Comparison of ENCODE assay signal across 27 cellular contexts in the genomic region with DNA sequence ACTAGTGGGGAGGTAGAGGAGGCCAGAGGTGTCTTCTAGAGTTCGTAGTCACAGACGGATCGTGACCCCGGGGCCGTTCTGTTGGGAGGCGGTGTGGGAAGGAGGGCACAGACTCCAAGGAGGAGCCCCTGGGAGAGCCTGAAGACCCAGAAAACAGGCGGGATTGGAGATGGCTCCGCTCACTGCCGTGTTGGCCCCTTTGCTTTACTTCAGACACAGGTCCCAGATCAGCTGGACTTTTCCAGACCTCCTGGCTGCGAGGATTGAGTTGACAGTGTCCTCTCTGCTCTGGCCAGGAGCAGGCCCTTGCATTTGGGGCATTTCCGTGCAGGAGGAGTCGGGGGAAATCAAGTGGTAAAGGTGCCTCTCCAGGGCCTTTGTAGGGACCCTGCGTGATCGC.
"Had no signal": no experiment of that assay in that cellular context is flagged by ENCODE, and none has a peak within 500 bp of the region (broad histone marks: within the 10 kb centered on the region; RNA-seq: fewer than 3 reads in every experiment).

No MANE protein-coding gene starts in this region.

- H3K9me3 Mint-ChIP-seq: activated CD4-positive, alpha-beta memory T cell treated with anti-CD3 and anti-CD28 coated beads for 36 hours; activated naive CD4-positive, alpha-beta T cell treated with anti-CD3 and anti-CD28 coated beads for 36 hours; activated T-helper 1 cell treated with anti-CD3 and anti-CD28 coated beads, Interleukin-12 subunit alpha, Interleukin-12 subunit beta, Interleukin-2, Interleukin-4 antibody, amounts not matched to agents 30 ng/mL and 10 ng/mL and 1 ng/mL, durations not matched to agents 14 hours and 24 hours and 36 hours; dendritic cell treated with granulocyte-macrophage colony-stimulating factor and Interleukin-4, amounts not matched to agents 40 ng/mL and 50 ng/mL, for 4 days; endodermal cell; naive B cell; nephron progenitor cell had no signal

- H3K36me3 ChIP-seq: left ventricle myocardium inferior, pancreas, right atrium auricular region, thyroid gland, upper lobe of left lung had no signal

- H3K79me2 ChIP-seq: hepatocyte had no signal

- H3K9me3 ChIP-seq: left ventricle myocardium inferior, pancreas, psoas muscle, right atrium auricular region, thyroid gland, upper lobe of left lung had no signal

- H3K4me3 Mint-ChIP-seq: activated CD4-positive, alpha-beta memory T cell treated with anti-CD3 and anti-CD28 coated beads for 36 hours; activated naive CD4-positive, alpha-beta T cell treated with anti-CD3 and anti-CD28 coated beads for 36 hours; activated T-helper 1 cell treated with anti-CD3 and anti-CD28 coated beads, Interleukin-12 subunit alpha, Interleukin-12 subunit beta, Interleukin-2, Interleukin-4 antibody, amounts not matched to agents 30 ng/mL and 10 ng/mL and 1 ng/mL, durations not matched to agents 14 hours and 24 hours and 36 hours; dendritic cell treated with granulocyte-macrophage colony-stimulating factor and Interleukin-4, amounts not matched to agents 40 ng/mL and 50 ng/mL, for 4 days; endodermal cell; nephron progenitor cell had no signal

- H3K27ac ChIP-seq: left ventricle myocardium inferior, pancreas, thyroid gland, upper lobe of left lung, VCaP had no signal

- ATAC-seq: esophagus mucosa had no signal

- H3K27me3 Mint-ChIP-seq: activated CD4-positive, alpha-beta memory T cell treated with anti-CD3 and anti-CD28 coated beads for 36 hours; dendritic cell treated with granulocyte-macrophage colony-stimulating factor and Interleukin-4, amounts not matched to agents 40 ng/mL and 50 ng/mL, for 4 days had no signal

- H3K36me3 Mint-ChIP-seq: activated CD4-positive, alpha-beta memory T cell treated with anti-CD3 and anti-CD28 coated beads for 36 hours; naive B cell had no signal

- H3K27me3 ChIP-seq: hepatocyte, pancreas, right atrium auricular region, thyroid gland, upper lobe of left lung had no signal

- FAIRE-seq: frontal cortex, pancreas had no signal

- H2AFZ ChIP-seq: hepatocyte had no signal

- H3K27ac Mint-ChIP-seq: activated CD4-positive, alpha-beta memory T cell treated with anti-CD3 and anti-CD28 coated beads for 36 hours; activated naive CD4-positive, alpha-beta T cell treated with anti-CD3 and anti-CD28 coated beads for 36 hours; activated T-helper 1 cell treated with anti-CD3 and anti-CD28 coated beads, Interleukin-12 subunit alpha, Interleukin-12 subunit beta, Interleukin-2, Interleukin-4 antibody, amounts not matched to agents 30 ng/mL and 10 ng/mL and 1 ng/mL, durations not matched to agents 14 hours and 24 hours and 36 hours; dendritic cell treated with granulocyte-macrophage colony-stimulating factor and Interleukin-4, amounts not matched to agents 40 ng/mL and 50 ng/mL, for 4 days; endodermal cell had no signal

- H3K4me1 ChIP-seq: pancreas had no signal

- DNase-seq: activated CD4-positive, alpha-beta memory T cell treated with anti-CD3 and anti-CD28 coated beads for 36 hours; activated CD4-positive, alpha-beta T cell treated with anti-CD3 and anti-CD28 coated beads for 4 hours; activated CD8-positive, alpha-beta memory T cell treated with anti-CD3 and anti-CD28 coated beads, Interleukin-2, amount 50 U/mL, for 4 hours; activated effector memory CD4-positive, alpha-beta T cell treated with anti-CD3 and anti-CD28 coated beads, Interleukin-2, amount 50 U/mL, for 16 hours; activated naive CD4-positive, alpha-beta T cell treated with anti-CD3 and anti-CD28 coated beads for 36 hours; activated T-cell treated with anti-CD3 and anti-CD28 coated beads, Interleukin-2, amount 50 U/mL, for 1 hour; amygdala; endodermal cell; glutamatergic neuron; islet precursor cell; left ventricle myocardium inferior; naive B cell; nephron progenitor cell; pancreas; stimulated activated CD4-positive, alpha-beta T cell treated with anti-CD3 and anti-CD28 coated beads, Interleukin-15, amount 100 ng/mL, for 24 hours; stimulated activated naive CD4-positive, alpha-beta T cell treated with Interleukin-2 at 50 U/mL for 16 hours; thyroid gland had no signal

- H3K4me3 ChIP-seq: hepatocyte, left ventricle myocardium inferior, lung, pancreas, psoas muscle, right atrium auricular region, thyroid gland, upper lobe of left lung had no signal

- H3K4me2 ChIP-seq: hepatocyte had no signal
